2 cellular contexts compared by ENCODE assay signal in genomic region chr6:105424177-105424783, GRCh38.
TF ChIP-seq lines count a peak whose summit lies in the region.

No MANE protein-coding gene starts in this region.

TF ChIP-seq in GM23338, 12 proteins besides CTCF, POLR2A, EP300 and RAD21 (continued from another document):
- TF ChIP-seq ZNF462 (CRISPR knock-in tag; IDR thresholded peaks at IDR 0.05) (no peak), NANOG (IDR thresholded peaks at IDR 0.05; ENCODE audit: borderline replicate concordance) (no peak), ZNF114 (CRISPR knock-in tag; IDR thresholded peaks at IDR 0.05) (no peak), EZH2 (IDR thresholded peaks at IDR 0.05; ENCODE audit: low read depth, unreplicated experiment) (no peak), ZNF331 (CRISPR knock-in tag; IDR thresholded peaks at IDR 0.05; ENCODE audit: low read depth) (no peak)

TF ChIP-seq in WTC11, 78 proteins besides CTCF, POLR2A, EP300 and RAD21 (continued from another document):
- TF ChIP-seq PRDM15 (CRISPR knock-in tag; IDR thresholded peaks at IDR 0.05): no peak
- no peak for TF ChIP-seq E2F4 (CRISPR knock-in tag; IDR thresholded peaks at IDR 0.05; ENCODE audit: borderline replicate concordance, low read depth)
